8 cellular contexts compared by ENCODE assay signal in genomic region chr11:119334173-119334930, GRCh38. TPM values are rescaled to one million over a fixed set of nuclear protein-coding genes. Genes with fewer than 3 reads are reported as not detected.
DNase-seq lines count a peak whose midpoint lies in the region; ATAC-seq and TF ChIP-seq lines count a peak whose summit lies in the region.

Gene RNF26, plus strand, starts transcription at chr11:119334527. Its CDS starts 596 bp downstream, at chr11:119335123.

- ATAC-seq in GM21576 (IDR thresholded peaks at IDR 0.05; ENCODE audit: unreplicated experiment) (peak; percentile 94), PC-3 (peak; percentile 80)

- H4K20me1 ChIP-seq in PC-3 (ENCODE audit: low read length), result 0 out of 2 replicates have a peak, but pooled peaks cover 5% of the 10 kb centered on the region

- H2AFZ ChIP-seq in PC-3 (ENCODE audit: low read length), result peak within 1 kb of the TSS; percentile 91

- peak within 1 kb of the TSS; percentile 52 for H3K27ac ChIP-seq in PC-3 (ENCODE audit: low read length)

- H3K4me3 ChIP-seq in PC-3 (ENCODE audit: low read length) (peak within 1 kb of the TSS; percentile 87), epithelial cell of proximal tubule (ENCODE audit: low read depth, low read length) (peak within 1 kb of the TSS; percentile 91)

- H3K79me2 ChIP-seq in PC-3 (ENCODE audit: low read length), result peaks cover 30% of the 10 kb centered on the region

- no peak for TF ChIP-seq EP300 in Ishikawa (IDR thresholded peaks at IDR 0.05; ENCODE audit: borderline replicate concordance)

- no peaks in the 10 kb centered on the region for H3K27me3 ChIP-seq in PC-3 (ENCODE audit: low read length)

- no peak for TF ChIP-seq CTCF in PC-3 (conservative IDR thresholded peaks at IDR 0.05; ENCODE audit: low read depth, low read length)
- TF ChIP-seq CTCF in epithelial cell of proximal tubule (conservative IDR thresholded peaks at IDR 0.05; ENCODE audit: low read depth, low read length), result no peak

- POLR2A ChIA-PET in PC-3 (lab: Charles Lee; ENCODE audit: unreplicated experiment), result no interaction called here

- no peaks in the 10 kb centered on the region for H3K9me2 ChIP-seq in PC-3 (replicated peaks; ENCODE audit: low read length)

- no peak for TF ChIP-seq RAD21 in Ishikawa (IDR thresholded peaks at IDR 0.05; ENCODE audit: low read depth)

- H3K36me3 ChIP-seq in PC-3 (ENCODE audit: low read depth, low read length), result no peaks in the 10 kb centered on the region

- H3K9ac ChIP-seq in PC-3 (ENCODE audit: low read length), result peak within 1 kb of the TSS; percentile 90

- intact Hi-C loops in PC-3 (cut with micrococcal nuclease), result loop anchor here (1.0 kb wide), 1 partner anchor 11 kb away; no protein-coding TSS in a partner anchor

- CTCF ChIA-PET in PC-3 (lab: Charles Lee), result no interaction called here

- H3K4me1 ChIP-seq in PC-3 (ENCODE audit: insufficient read depth, low read length), result peaks cover 42% of the 10 kb centered on the region

- no peaks in the 10 kb centered on the region for H3F3A ChIP-seq in PC-3 (ENCODE audit: low read length, unreplicated experiment)

- peak; percentile 91 for DNase-seq in DMS114 treated with DMSO at 0.1 percent for 48 hours (lab: John Stamatoyannopoulos, UW; ENCODE audit: unreplicated experiment)
- DNase-seq in PC-3, result peak; percentile 99
- peak; percentile 93 for DNase-seq in activated T-cell treated with anti-CD3 and anti-CD28 coated beads, Interleukin-2, amount 50 U/mL, for 1 hour
- DNase-seq in epithelial cell of proximal tubule (ENCODE audit: low read depth), result peak; percentile 81
- peak; percentile 97 for DNase-seq in mucosa of gallbladder (ENCODE audit: low spot score)
- DNase-seq in stimulated activated CD8-positive, alpha-beta memory T cell treated with anti-CD3 and anti-CD28 coated beads, Interleukin-4, amount 100 ng/mL, for 4 hours (ENCODE audit: low read depth in 2 of 2, low spot score in 1 of 2), result peak; percentile 89 to 92

- peak within 1 kb of the TSS; percentile 96 for H3K4me2 ChIP-seq in PC-3 (ENCODE audit: low read length)

- no peaks in the 10 kb centered on the region for H3K9me3 ChIP-seq in PC-3 (ENCODE audit: low read length)

- BruUV-seq in PC-3 (replicated peaks; lab: Mats Ljungman, UMichigan), result no TSS peak

TF ChIP-seq in Ishikawa, 13 proteins besides CTCF, POLR2A, EP300 and RAD21:
- peak; percentile 98 for TF ChIP-seq YY1 (IDR thresholded peaks at IDR 0.05; ENCODE audit: low read depth)
- no peak for TF ChIP-seq EGR1 (IDR thresholded peaks at IDR 0.05)
- TF ChIP-seq REST (IDR thresholded peaks at IDR 0.05; ENCODE audit: low read depth), result no peak
- TF ChIP-seq CEBPB (IDR thresholded peaks at IDR 0.05), result no peak
- 0 out of 2 replicates have a peak, but pooled peaks have one; percentile 14 for TF ChIP-seq TCF12 (IDR thresholded peaks at IDR 0.05; ENCODE audit: low read depth)
- TF ChIP-seq USF1 (IDR thresholded peaks at IDR 0.05), result no peak
- TF ChIP-seq TEAD4 (IDR thresholded peaks at IDR 0.05), result no peak
- TF ChIP-seq MAX (IDR thresholded peaks at IDR 0.05), result peak; percentile 41; the same call in 1 of the 2 replicates
- TF ChIP-seq FOXM1 (IDR thresholded peaks at IDR 0.05; ENCODE audit: borderline replicate concordance, low read depth), result peak; percentile 100
- peak; percentile 81 for TF ChIP-seq CREB1 (IDR thresholded peaks at IDR 0.05; ENCODE audit: low read depth)
- TF ChIP-seq ZBTB7A (IDR thresholded peaks at IDR 0.05; ENCODE audit: low read depth), result peak; percentile 68; the same call in 1 of the 2 replicates
- TF ChIP-seq NFIC (IDR thresholded peaks at IDR 0.05), result no peak
- TF ChIP-seq TAF1 (IDR thresholded peaks at IDR 0.05; ENCODE audit: low read depth), result peak; percentile 95

RNA-seq across cellular contexts. Expression of gene RNF26, which starts in this region (rescaled TPM):
- 22.9 and 34.5 TPM in 2 replicates for total RNA-seq in PC-3 (2014; rRNA removed)
- total RNA-seq in epithelial cell of proximal tubule, result 18.6 and 21.8 TPM in 2 replicates
- total RNA-seq in mucosa of gallbladder, result 36.4 TPM

Comparison
In these comparisons a context has a peak if more than half of its experiments do, and no peak if none do; other contexts are left out.
1. Peak in every context shown above with its lines: DNase-seq, ATAC-seq, H3K4me3 ChIP-seq and H3K27ac ChIP-seq.